In the genomic region with DNA sequence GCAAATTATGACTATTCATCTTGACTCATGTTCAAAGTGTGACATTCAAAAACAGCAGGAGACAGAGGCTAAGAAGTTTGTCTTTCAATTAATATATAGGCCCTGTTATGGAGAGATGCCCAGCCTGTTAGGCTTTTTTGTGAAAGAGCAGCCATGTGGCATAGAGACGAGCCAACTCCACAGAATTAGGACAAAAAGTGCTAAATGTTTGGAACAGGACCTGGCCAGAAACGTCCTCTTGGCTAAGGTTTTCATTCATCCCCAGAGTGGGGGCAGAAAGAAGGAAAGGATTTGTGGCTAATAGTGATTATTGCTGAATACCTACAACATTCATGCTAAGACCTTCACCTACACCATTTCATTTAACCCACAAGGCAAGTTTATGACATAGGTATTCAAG, we compare ENCODE assay signal across 20 cellular contexts.
"Had no signal": no experiment of that assay in that cellular context is flagged by ENCODE, and none has a peak within 500 bp of the region (broad histone marks: within the 10 kb centered on the region; RNA-seq: fewer than 3 reads in every experiment).

No MANE protein-coding gene starts in this region.

- H3K27ac ChIP-seq: adrenal gland, breast epithelium, prostate gland had no signal

- ATAC-seq: activated CD8-positive, alpha-beta T cell treated with anti-CD3 and anti-CD28 coated beads, Interleukin-2, amount 10 ng/mL, durations not matched to agents 7 days and 5 days; activated T-helper 17 cell treated with anti-CD3 and anti-CD28 coated beads, Interleukin-2, amount 50 U/mL, for 72 hours; naive thymus-derived CD8-positive, alpha-beta T cell had no signal

- H3K4me1 ChIP-seq: breast epithelium, prostate gland had no signal

- H3K36me3 Mint-ChIP-seq: activated naive CD8-positive, alpha-beta T cell; naive thymus-derived CD8-positive, alpha-beta T cell had no signal

- DNase-seq: activated CD4-positive, alpha-beta T cell treated with anti-CD3 and anti-CD28 coated beads for 1 hour; activated CD4-positive, alpha-beta T cell treated with anti-CD3 and anti-CD28 coated beads, Interleukin-2, amount 50 U/mL, for 1 hour; activated CD8-positive, alpha-beta T cell treated with anti-CD3 and anti-CD28 coated beads, Interleukin-2, amount 10 ng/mL, durations not matched to agents 7 days and 5 days; activated naive CD4-positive, alpha-beta T cell; activated T-cell treated with anti-CD3 and anti-CD28 coated beads, Interleukin-2, amount 50 U/mL, for 24 hours; adrenal gland; cerebellar nuclear complex; cortex of kidney; effector CD4-positive, alpha-beta T cell; kidney; naive thymus-derived CD8-positive, alpha-beta T cell; stimulated activated CD4-positive, alpha-beta T cell treated with anti-CD3 and anti-CD28 coated beads, Interleukin-4, amount 100 ng/mL, for 24 hours; stimulated activated naive CD4-positive, alpha-beta T cell treated with Interleukin-2 at 50 U/mL for 16 hours; T-helper 1 cell had no signal

- H3K27ac Mint-ChIP-seq: activated CD8-positive, alpha-beta T cell treated with anti-CD3 and anti-CD28 coated beads, Interleukin-2, amount 10 ng/mL, durations not matched to agents 7 days and 5 days; activated naive CD8-positive, alpha-beta T cell; activated T-cell treated with anti-CD3 and anti-CD28 coated beads, Interleukin-2, amount 50 U/mL, for 24 hours; activated T-helper 17 cell treated with anti-CD3 and anti-CD28 coated beads, Interleukin-2, amount 50 U/mL, for 72 hours; naive thymus-derived CD8-positive, alpha-beta T cell had no signal

- H3K4me3 ChIP-seq: adrenal gland, breast epithelium, lung, prostate gland, tibial nerve had no signal

- H3K4me3 Mint-ChIP-seq: activated CD8-positive, alpha-beta T cell treated with anti-CD3 and anti-CD28 coated beads, Interleukin-2, amount 10 ng/mL, durations not matched to agents 7 days and 5 days; activated naive CD8-positive, alpha-beta T cell; activated T-cell treated with anti-CD3 and anti-CD28 coated beads, Interleukin-2, amount 50 U/mL, for 24 hours; activated T-helper 17 cell treated with anti-CD3 and anti-CD28 coated beads, Interleukin-2, amount 50 U/mL, for 72 hours; naive thymus-derived CD8-positive, alpha-beta T cell had no signal

- H3K9me3 ChIP-seq: adrenal gland, breast epithelium, prostate gland, tibial nerve had no signal

- H3K36me3 ChIP-seq: adrenal gland, breast epithelium, prostate gland, tibial nerve had no signal

- H3K27me3 ChIP-seq: adrenal gland, breast epithelium, tibial nerve had no signal

- H3K9me3 Mint-ChIP-seq: activated T-cell treated with anti-CD3 and anti-CD28 coated beads, Interleukin-2, amount 50 U/mL, for 24 hours; activated T-helper 17 cell treated with anti-CD3 and anti-CD28 coated beads, Interleukin-2, amount 50 U/mL, for 72 hours; naive thymus-derived CD8-positive, alpha-beta T cell had no signal
